ENCODE assay signal across 2 cellular contexts in genomic region chr3:183064475-183064874, GRCh38.
TF ChIP-seq lines count a peak whose summit lies in the region.

No MANE protein-coding gene starts in this region.

TF ChIP-seq in SK-N-SH treated with all-trans-retinoic acid at 6 μM for 48 hours, 23 proteins besides CTCF, POLR2A, EP300 and RAD21 (continued from another document):
- TF ChIP-seq ZNF70 (CRISPR knock-in tag; IDR thresholded peaks at IDR 0.05) (no peak), RARB (CRISPR knock-in tag; IDR thresholded peaks at IDR 0.05) (no peak), TOX (CRISPR knock-in tag; IDR thresholded peaks at IDR 0.05; ENCODE audit: borderline replicate concordance) (no peak), ARNTL (CRISPR knock-in tag; IDR thresholded peaks at IDR 0.05; ENCODE audit: borderline replicate concordance, low read depth) (no peak), ESRRG (CRISPR knock-in tag; IDR thresholded peaks at IDR 0.05) (no peak), ZFP30 (CRISPR knock-in tag; IDR thresholded peaks at IDR 0.05) (no peak), TSHZ2 (CRISPR knock-in tag; IDR thresholded peaks at IDR 0.05) (no peak), TCF4 (CRISPR knock-in tag; IDR thresholded peaks at IDR 0.05; ENCODE audit: borderline replicate concordance) (no peak), OSR1 (CRISPR knock-in tag; IDR thresholded peaks at IDR 0.05) (no peak)
- TF ChIP-seq, protein P1, sequence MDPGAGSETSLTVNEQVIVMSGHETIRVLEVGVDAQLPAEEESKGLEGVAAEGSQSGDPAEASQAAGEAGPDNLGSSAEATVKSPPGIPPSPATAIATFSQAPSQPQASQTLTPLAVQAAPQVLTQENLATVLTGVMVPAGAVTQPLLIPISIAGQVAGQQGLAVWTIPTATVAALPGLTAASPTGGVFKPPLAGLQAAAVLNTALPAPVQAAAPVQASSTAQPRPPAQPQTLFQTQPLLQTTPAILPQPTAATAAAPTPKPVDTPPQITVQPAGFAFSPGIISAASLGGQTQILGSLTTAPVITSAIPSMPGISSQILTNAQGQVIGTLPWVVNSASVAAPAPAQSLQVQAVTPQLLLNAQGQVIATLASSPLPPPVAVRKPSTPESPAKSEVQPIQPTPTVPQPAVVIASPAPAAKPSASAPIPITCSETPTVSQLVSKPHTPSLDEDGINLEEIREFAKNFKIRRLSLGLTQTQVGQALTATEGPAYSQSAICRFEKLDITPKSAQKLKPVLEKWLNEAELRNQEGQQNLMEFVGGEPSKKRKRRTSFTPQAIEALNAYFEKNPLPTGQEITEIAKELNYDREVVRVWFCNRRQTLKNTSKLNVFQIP (CRISPR knock-in tag; IDR thresholded peaks at IDR 0.05; ENCODE audit: borderline replicate concordance, low read depth), result no peak
- TF ChIP-seq, protein P2, sequence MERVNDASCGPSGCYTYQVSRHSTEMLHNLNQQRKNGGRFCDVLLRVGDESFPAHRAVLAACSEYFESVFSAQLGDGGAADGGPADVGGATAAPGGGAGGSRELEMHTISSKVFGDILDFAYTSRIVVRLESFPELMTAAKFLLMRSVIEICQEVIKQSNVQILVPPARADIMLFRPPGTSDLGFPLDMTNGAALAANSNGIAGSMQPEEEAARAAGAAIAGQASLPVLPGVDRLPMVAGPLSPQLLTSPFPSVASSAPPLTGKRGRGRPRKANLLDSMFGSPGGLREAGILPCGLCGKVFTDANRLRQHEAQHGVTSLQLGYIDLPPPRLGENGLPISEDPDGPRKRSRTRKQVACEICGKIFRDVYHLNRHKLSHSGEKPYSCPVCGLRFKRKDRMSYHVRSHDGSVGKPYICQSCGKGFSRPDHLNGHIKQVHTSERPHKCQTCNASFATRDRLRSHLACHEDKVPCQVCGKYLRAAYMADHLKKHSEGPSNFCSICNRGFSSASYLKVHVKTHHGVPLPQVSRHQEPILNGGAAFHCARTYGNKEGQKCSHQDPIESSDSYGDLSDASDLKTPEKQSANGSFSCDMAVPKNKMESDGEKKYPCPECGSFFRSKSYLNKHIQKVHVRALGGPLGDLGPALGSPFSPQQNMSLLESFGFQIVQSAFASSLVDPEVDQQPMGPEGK (CRISPR knock-in tag; IDR thresholded peaks at IDR 0.05; ENCODE audit: borderline replicate concordance), result no peak
TF ChIP-seq in SK-N-SH treated with all-trans-retinoic acid at 6 μM for 48 hours: peak in this region for 0.

TF ChIP-seq in WTC11, 78 proteins besides CTCF, POLR2A, EP300 and RAD21 (continued from another document):
- TF ChIP-seq, protein P3, sequence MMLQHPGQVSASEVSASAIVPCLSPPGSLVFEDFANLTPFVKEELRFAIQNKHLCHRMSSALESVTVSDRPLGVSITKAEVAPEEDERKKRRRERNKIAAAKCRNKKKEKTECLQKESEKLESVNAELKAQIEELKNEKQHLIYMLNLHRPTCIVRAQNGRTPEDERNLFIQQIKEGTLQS (CRISPR knock-in tag; conservative IDR thresholded peaks at IDR 0.05), result no peak
- TF ChIP-seq MYBL2 (CRISPR knock-in tag; IDR thresholded peaks at IDR 0.05) (no peak), IRF2 (CRISPR knock-in tag; IDR thresholded peaks at IDR 0.05; ENCODE audit: borderline replicate concordance, low read depth) (no peak), ZNF138 (CRISPR knock-in tag; conservative IDR thresholded peaks at IDR 0.05) (no peak), OVOL2 (CRISPR knock-in tag; IDR thresholded peaks at IDR 0.05; ENCODE audit: borderline replicate concordance) (no peak), ZNF121 (CRISPR knock-in tag; IDR thresholded peaks at IDR 0.05) (no peak), TEAD1 (CRISPR knock-in tag; IDR thresholded peaks at IDR 0.05) (no peak), CBFB (CRISPR knock-in tag; IDR thresholded peaks at IDR 0.05; ENCODE audit: low read depth) (no peak), ATF1 (CRISPR knock-in tag; IDR thresholded peaks at IDR 0.05) (no peak), PRDM15 (CRISPR knock-in tag; IDR thresholded peaks at IDR 0.05) (no peak), JAZF1 (CRISPR knock-in tag; IDR thresholded peaks at IDR 0.05) (no peak)
- TF ChIP-seq, protein P4, sequence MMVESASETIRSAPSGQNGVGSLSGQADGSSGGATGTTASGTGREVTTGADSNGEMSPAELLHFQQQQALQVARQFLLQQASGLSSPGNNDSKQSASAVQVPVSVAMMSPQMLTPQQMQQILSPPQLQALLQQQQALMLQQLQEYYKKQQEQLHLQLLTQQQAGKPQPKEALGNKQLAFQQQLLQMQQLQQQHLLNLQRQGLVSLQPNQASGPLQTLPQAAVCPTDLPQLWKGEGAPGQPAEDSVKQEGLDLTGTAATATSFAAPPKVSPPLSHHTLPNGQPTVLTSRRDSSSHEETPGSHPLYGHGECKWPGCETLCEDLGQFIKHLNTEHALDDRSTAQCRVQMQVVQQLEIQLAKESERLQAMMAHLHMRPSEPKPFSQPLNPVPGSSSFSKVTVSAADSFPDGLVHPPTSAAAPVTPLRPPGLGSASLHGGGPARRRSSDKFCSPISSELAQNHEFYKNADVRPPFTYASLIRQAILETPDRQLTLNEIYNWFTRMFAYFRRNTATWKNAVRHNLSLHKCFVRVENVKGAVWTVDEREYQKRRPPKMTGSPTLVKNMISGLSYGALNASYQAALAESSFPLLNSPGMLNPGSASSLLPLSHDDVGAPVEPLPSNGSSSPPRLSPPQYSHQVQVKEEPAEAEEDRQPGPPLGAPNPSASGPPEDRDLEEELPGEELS (CRISPR knock-in tag; IDR thresholded peaks at IDR 0.05), result no peak
- TF ChIP-seq, protein P5, sequence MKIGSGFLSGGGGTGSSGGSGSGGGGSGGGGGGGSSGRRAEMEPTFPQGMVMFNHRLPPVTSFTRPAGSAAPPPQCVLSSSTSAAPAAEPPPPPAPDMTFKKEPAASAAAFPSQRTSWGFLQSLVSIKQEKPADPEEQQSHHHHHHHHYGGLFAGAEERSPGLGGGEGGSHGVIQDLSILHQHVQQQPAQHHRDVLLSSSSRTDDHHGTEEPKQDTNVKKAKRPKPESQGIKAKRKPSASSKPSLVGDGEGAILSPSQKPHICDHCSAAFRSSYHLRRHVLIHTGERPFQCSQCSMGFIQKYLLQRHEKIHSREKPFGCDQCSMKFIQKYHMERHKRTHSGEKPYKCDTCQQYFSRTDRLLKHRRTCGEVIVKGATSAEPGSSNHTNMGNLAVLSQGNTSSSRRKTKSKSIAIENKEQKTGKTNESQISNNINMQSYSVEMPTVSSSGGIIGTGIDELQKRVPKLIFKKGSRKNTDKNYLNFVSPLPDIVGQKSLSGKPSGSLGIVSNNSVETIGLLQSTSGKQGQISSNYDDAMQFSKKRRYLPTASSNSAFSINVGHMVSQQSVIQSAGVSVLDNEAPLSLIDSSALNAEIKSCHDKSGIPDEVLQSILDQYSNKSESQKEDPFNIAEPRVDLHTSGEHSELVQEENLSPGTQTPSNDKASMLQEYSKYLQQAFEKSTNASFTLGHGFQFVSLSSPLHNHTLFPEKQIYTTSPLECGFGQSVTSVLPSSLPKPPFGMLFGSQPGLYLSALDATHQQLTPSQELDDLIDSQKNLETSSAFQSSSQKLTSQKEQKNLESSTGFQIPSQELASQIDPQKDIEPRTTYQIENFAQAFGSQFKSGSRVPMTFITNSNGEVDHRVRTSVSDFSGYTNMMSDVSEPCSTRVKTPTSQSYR (CRISPR knock-in tag; IDR thresholded peaks at IDR 0.05), result no peak
- TF ChIP-seq, protein P6, sequence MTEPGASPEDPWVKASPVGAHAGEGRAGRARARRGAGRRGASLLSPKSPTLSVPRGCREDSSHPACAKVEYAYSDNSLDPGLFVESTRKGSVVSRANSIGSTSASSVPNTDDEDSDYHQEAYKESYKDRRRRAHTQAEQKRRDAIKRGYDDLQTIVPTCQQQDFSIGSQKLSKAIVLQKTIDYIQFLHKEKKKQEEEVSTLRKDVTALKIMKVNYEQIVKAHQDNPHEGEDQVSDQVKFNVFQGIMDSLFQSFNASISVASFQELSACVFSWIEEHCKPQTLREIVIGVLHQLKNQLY (CRISPR knock-in tag; IDR thresholded peaks at IDR 0.05), result no peak
- TF ChIP-seq, protein P7, sequence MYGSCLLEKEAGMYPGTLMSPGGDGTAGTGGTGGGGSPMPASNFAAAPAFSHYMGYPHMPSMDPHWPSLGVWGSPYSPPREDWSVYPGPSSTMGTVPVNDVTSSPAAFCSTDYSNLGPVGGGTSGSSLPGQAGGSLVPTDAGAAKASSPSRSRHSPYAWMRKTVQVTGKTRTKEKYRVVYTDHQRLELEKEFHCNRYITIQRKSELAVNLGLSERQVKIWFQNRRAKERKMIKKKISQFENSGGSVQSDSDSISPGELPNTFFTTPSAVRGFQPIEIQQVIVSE (CRISPR knock-in tag; IDR thresholded peaks at IDR 0.05; ENCODE audit: borderline replicate concordance), result no peak
- TF ChIP-seq, protein P8, sequence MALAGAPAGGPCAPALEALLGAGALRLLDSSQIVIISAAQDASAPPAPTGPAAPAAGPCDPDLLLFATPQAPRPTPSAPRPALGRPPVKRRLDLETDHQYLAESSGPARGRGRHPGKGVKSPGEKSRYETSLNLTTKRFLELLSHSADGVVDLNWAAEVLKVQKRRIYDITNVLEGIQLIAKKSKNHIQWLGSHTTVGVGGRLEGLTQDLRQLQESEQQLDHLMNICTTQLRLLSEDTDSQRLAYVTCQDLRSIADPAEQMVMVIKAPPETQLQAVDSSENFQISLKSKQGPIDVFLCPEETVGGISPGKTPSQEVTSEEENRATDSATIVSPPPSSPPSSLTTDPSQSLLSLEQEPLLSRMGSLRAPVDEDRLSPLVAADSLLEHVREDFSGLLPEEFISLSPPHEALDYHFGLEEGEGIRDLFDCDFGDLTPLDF (CRISPR knock-in tag; IDR thresholded peaks at IDR 0.05), result no peak
